Comparison of ENCODE assay signal across 11 cellular contexts in genomic region chr12:63882844-63883243, GRCh38. TPM values are rescaled to one million over a fixed set of nuclear protein-coding genes. Genes with fewer than 3 reads are reported as not detected.
DNase-seq lines count a peak whose midpoint lies in the region; ATAC-seq, FAIRE-seq and TF ChIP-seq lines count a peak whose summit lies in the region.
"Had no signal": no experiment of that assay in that cellular context is flagged by ENCODE, and none has a peak within 500 bp of the region (broad histone marks: within the 10 kb centered on the region; RNA-seq: fewer than 3 reads in every experiment).

No MANE protein-coding gene starts in this region.

- DNase-seq in A549 (ENCODE audit: low read depth in 1 of 2, low spot score in 1 of 2) = no peak
- DNase-seq in LHCN-M2 (ENCODE audit: low read depth) = peak; percentile 72
- DNase-seq in NCI-H524 treated with DMSO at 0.1 percent for 48 hours (lab: John Stamatoyannopoulos, UW) = peak; percentile 70
- peak in 1 of 2 donors; percentile 17 for DNase-seq in heart right ventricle
- DNase-seq in mesothelial cell of epicardium (ENCODE audit: low spot score in 2 of 2, unreplicated experiment in 2 of 2) = no peak
- no peak for DNase-seq in activated gamma-delta T cell treated with Interleukin-2 at 50 U/mL for 16 hours
- DNase-seq: effector CD8-positive, alpha-beta T cell; upper lobe of right lung had no signal

- TF ChIP-seq CTCF in A549 (IDR thresholded peaks at IDR 0.05) = no peak
- TF ChIP-seq CTCF in heart right ventricle (IDR thresholded peaks at IDR 0.05) = no peak
- no peak for TF ChIP-seq CTCF in mesothelial cell of epicardium (IDR thresholded peaks at IDR 0.05; ENCODE audit: unreplicated experiment)

- intact Hi-C loops in heart right ventricle (cut with DNase I) = no loop called here

- H3K36me3 Mint-ChIP-seq in mesothelial cell of epicardium = peaks cover 2% of the 10 kb centered on the region

- H3K27me3 ChIP-seq in heart right ventricle = no peaks in the 10 kb centered on the region
- H3K27me3 ChIP-seq: upper lobe of right lung had no signal

- peaks cover 29% of the 10 kb centered on the region for H3K4me1 ChIP-seq in A549
- peaks cover 0 to 11% (median under 1%) of the 10 kb centered on the region in 9 donors for H3K4me1 ChIP-seq in heart right ventricle
- H3K4me1 ChIP-seq: upper lobe of right lung had no signal

- no peak overlapping the region for H3K27ac Mint-ChIP-seq in mesothelial cell of epicardium

- TF ChIP-seq POLR2A in A549 (IDR thresholded peaks at IDR 0.05; ENCODE audit: low read length) = no peak

- TF ChIP-seq RAD21 in A549 (conservative IDR thresholded peaks at IDR 0.05 in 1 of 2, IDR thresholded peaks at IDR 0.05 in 1 of 2) = no peak

- no peak overlapping the region for H3K4me3 ChIP-seq in A549
- H3K4me3 ChIP-seq in heart right ventricle = no peak overlapping the region
- H3K4me3 ChIP-seq: upper lobe of right lung had no signal

- no peaks in the 10 kb centered on the region for H3K27me3 Mint-ChIP-seq in mesothelial cell of epicardium (ENCODE audit: low read depth)

- TF ChIP-seq EP300 in A549 (IDR thresholded peaks at IDR 0.05) = no peak

- peak overlapping the region; percentile 11 to 41; a peak in 3 of 6 replicates for H3K27ac ChIP-seq in A549
- no peak overlapping the region for H3K27ac ChIP-seq in heart right ventricle
- H3K27ac ChIP-seq: upper lobe of right lung had no signal

- no peaks in the 10 kb centered on the region for H3K4me1 Mint-ChIP-seq in mesothelial cell of epicardium

- no peak for FAIRE-seq in A549 (lab: Jason Lieb, UNC)
- FAIRE-seq: HepG2 had no signal

- H3K4me2 ChIP-seq in A549 = no peak overlapping the region

- no peaks in the 10 kb centered on the region for H3K9me3 Mint-ChIP-seq in mesothelial cell of epicardium

- ATAC-seq in A549 (peak in 1 of 2 experiments; percentile 47; a peak in 2 of 6 replicates), heart right ventricle (peak in 5 of 8 donors; percentile 42 to 80 (median 73)), HG03469 (IDR thresholded peaks at IDR 0.05; ENCODE audit: unreplicated experiment) (no peak), GM21447 (IDR thresholded peaks at IDR 0.05; ENCODE audit: unreplicated experiment) (no peak)
- ATAC-seq: HepG2, upper lobe of right lung had no signal

- CTCF ChIA-PET in A549 (lab: Yijun Ruan, JAX) = interaction anchor here (1.6 to 2.2 kb wide), 2 partner anchors 22 to 39 kb away, joined by 3 to 8 read pairs; partner anchors contain the start of gene SRGAP1

- H3K4me3 Mint-ChIP-seq in mesothelial cell of epicardium = no peak overlapping the region

- H3K9me3 ChIP-seq in A549 (no peaks in the 10 kb centered on the region), heart right ventricle (no peaks in the 10 kb centered on the region)
- H3K9me3 ChIP-seq: upper lobe of right lung had no signal

- WGBS in A549 (ENCODE audit: missing lambda C conversion rate) = 78% methylated on average over 2 of the region's 2 CpGs
- 39 to 46% methylated on average over 2 of the region's 2 CpGs for WGBS in heart right ventricle, 2 donors

- POLR2A ChIA-PET in A549 (lab: Yijun Ruan, JAX) = no interaction called here

- H3K36me3 ChIP-seq in heart right ventricle = no peaks in the 10 kb centered on the region
- H3K36me3 ChIP-seq: upper lobe of right lung had no signal

TF ChIP-seq in A549, 52 proteins besides CTCF, POLR2A, EP300 and RAD21 (continues in another document):
- TF ChIP-seq ZNF302 (CRISPR knock-in tag; IDR thresholded peaks at IDR 0.05) (no peak), POLR2AphosphoS2 (conservative IDR thresholded peaks at IDR 0.05; ENCODE audit: low read length) (no peak), HES2 (IDR thresholded peaks at IDR 0.05) (no peak), RARB (CRISPR knock-in tag; IDR thresholded peaks at IDR 0.05) (no peak), ELK1 (IDR thresholded peaks at IDR 0.05; ENCODE audit: low read depth, low read length) (no peak), FOSL2 (IDR thresholded peaks at IDR 0.05) (no peak), FOSL2 (CRISPR knock-in tag; IDR thresholded peaks at IDR 0.05) (no peak), ZSCAN20 (CRISPR knock-in tag; IDR thresholded peaks at IDR 0.05) (no peak), CBX8 (IDR thresholded peaks at IDR 0.05) (no peak), NPAS2 (CRISPR knock-in tag; IDR thresholded peaks at IDR 0.05; ENCODE audit: borderline replicate concordance) (no peak), SREBF2 (IDR thresholded peaks at IDR 0.05) (no peak), HMGXB4 (CRISPR knock-in tag; IDR thresholded peaks at IDR 0.05; ENCODE audit: borderline replicate concordance) (no peak), RFX5 (IDR thresholded peaks at IDR 0.05) (no peak), CEBPB (IDR thresholded peaks at IDR 0.05) (no peak), MAZ (IDR thresholded peaks at IDR 0.05; ENCODE audit: borderline replicate concordance, low read depth, low read length) (no peak), SMC3 (IDR thresholded peaks at IDR 0.05) (no peak), ZFP36 (IDR thresholded peaks at IDR 0.05; ENCODE audit: borderline replicate concordance, partially characterized antibody) (no peak)
- TF ChIP-seq, protein P1, sequence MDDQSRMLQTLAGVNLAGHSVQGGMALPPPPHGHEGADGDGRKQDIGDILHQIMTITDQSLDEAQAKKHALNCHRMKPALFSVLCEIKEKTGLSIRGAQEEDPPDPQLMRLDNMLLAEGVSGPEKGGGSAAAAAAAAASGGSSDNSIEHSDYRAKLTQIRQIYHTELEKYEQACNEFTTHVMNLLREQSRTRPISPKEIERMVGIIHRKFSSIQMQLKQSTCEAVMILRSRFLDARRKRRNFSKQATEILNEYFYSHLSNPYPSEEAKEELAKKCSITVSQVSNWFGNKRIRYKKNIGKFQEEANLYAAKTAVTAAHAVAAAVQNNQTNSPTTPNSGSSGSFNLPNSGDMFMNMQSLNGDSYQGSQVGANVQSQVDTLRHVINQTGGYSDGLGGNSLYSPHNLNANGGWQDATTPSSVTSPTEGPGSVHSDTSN (IDR thresholded peaks at IDR 0.05) = no peak
- TF ChIP-seq, protein P2, sequence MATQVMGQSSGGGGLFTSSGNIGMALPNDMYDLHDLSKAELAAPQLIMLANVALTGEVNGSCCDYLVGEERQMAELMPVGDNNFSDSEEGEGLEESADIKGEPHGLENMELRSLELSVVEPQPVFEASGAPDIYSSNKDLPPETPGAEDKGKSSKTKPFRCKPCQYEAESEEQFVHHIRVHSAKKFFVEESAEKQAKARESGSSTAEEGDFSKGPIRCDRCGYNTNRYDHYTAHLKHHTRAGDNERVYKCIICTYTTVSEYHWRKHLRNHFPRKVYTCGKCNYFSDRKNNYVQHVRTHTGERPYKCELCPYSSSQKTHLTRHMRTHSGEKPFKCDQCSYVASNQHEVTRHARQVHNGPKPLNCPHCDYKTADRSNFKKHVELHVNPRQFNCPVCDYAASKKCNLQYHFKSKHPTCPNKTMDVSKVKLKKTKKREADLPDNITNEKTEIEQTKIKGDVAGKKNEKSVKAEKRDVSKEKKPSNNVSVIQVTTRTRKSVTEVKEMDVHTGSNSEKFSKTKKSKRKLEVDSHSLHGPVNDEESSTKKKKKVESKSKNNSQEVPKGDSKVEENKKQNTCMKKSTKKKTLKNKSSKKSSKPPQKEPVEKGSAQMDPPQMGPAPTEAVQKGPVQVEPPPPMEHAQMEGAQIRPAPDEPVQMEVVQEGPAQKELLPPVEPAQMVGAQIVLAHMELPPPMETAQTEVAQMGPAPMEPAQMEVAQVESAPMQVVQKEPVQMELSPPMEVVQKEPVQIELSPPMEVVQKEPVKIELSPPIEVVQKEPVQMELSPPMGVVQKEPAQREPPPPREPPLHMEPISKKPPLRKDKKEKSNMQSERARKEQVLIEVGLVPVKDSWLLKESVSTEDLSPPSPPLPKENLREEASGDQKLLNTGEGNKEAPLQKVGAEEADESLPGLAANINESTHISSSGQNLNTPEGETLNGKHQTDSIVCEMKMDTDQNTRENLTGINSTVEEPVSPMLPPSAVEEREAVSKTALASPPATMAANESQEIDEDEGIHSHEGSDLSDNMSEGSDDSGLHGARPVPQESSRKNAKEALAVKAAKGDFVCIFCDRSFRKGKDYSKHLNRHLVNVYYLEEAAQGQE (IDR thresholded peaks at IDR 0.05) = no peak

RNA-seq across cellular contexts. Expression of gene SRGAP1, which starts 38.3 kb away (rescaled TPM):
- polyA plus RNA-seq in A549 (2011; rRNA removed) (22.9 and 23.6 TPM in 2 replicates), A549 (2017; fragmentation: RNase III; extraction: RNeasy Plus Mini Kit Qiagen cat#74134 plus additional on column Dnase treatment) (7.9 to 8.4 TPM (median 8.3 TPM) in 3 replicates), heart right ventricle (1 to 10 TPM; 1.3 to 1.4 TPM)
- 3.4 and 4.4 TPM in 2 replicates for polyA plus RNA-seq in A549 (2012; cell fraction: cytosol; rRNA removed)
- polyA plus RNA-seq in A549 (2012; cell fraction: nucleus; rRNA removed) = 18.3 and 19.5 TPM in 2 replicates
- 47.3 and 57.7 TPM in 2 replicates for polyA minus RNA-seq in A549 (2011; rRNA and poly(A)+ RNA removed)
- total RNA-seq in LHCN-M2 (2014; rRNA removed) (3.7 and 4.2 TPM in 2 replicates), heart right ventricle (1 to 10 TPM; 2.6 to 6.4 (median 4.0) TPM), mesothelial cell of epicardium (9.6 to 9.7 TPM (median 9.7 TPM) in 3 replicates)
- polyA plus RNA-seq in LHCN-M2 (2012) = 4.3 TPM

Comparison
In these comparisons a context has a peak if more than half of its experiments do, and no peak if none do; other contexts are left out.
1. ATAC-seq: peak in heart right ventricle (5 of 8); none in HG03469 (single experiment) and GM21447 (single experiment).
2. DNase-seq: peak in LHCN-M2 (single experiment) and NCI-H524 treated with DMSO at 0.1 percent for 48 hours (single experiment); none in A549 (0 of 2), mesothelial cell of epicardium (0 of 2) and activated gamma-delta T cell treated with Interleukin-2 at 50 U/mL for 16 hours (single experiment).
3. H3K27ac ChIP-seq: peak in A549 (2 of 2); none in heart right ventricle (0 of 10).